In the genomic region with DNA sequence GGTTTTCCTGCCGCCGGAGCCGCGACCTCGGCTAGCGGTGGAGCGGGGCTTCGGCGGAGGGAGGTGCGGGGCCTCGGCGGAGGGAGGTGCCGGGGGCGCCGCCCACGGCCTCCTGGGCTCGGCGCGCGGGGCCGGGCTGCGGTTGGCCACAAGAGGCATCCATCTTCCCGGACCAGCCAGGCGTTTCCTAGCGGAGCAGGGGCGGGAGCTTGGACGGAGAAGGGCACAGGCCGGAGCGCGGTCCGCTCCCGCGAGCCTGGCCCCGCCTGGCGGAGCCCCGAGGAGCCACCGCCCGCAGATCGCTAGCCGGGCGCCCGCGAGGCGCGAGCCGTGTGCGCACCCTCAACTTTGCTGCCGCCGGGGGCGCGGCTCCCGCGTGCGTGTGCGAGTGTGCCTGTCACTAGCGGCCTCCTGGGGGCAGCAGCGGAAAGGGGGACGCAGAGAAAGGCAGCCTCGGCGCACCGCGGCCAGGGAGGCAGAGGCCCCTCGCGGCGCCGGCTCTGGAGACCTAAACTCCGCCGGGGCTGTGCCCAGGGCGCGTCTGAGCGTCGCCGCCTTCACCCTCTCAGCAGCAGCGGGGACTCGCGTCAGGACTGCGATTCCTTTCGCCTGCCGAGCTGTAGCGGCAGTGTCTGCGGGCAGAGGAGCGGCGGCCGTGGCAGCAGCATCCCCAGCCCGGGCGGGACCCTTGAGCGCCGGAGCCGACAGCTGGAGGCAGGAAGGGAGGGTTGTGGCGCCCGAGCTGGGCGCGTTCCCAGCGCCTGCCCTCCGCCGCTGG, we compare ENCODE assay signal across 8 cellular contexts. TPM values are rescaled to one million over a fixed set of nuclear protein-coding genes. Genes with fewer than 3 reads are reported as not detected.
DNase-seq lines count a peak whose midpoint lies in the region; TF ChIP-seq lines count a peak whose summit lies in the region.

No MANE protein-coding gene starts in this region.

- peak overlapping the region; percentile 87 for H2AFZ ChIP-seq in GM23248
- peak overlapping the region; percentile 94 for H2AFZ ChIP-seq in neural cell (ENCODE audit: low read depth, low read length)

- H3K36me3 ChIP-seq in DOHH2 (ENCODE audit: control insufficient read depth, low read length) = no peaks in the 10 kb centered on the region
- H3K36me3 ChIP-seq in GM23248 (ENCODE audit: low read depth) = no peaks in the 10 kb centered on the region
- no peaks in the 10 kb centered on the region for H3K36me3 ChIP-seq in neural cell (ENCODE audit: insufficient read depth, low read length)

- WGBS in GM23248 (ENCODE audit: low coverage in 1 of 2, low lambda C conversion rate in 2 of 2, missing lambda C conversion rate in 2 of 2), 2 experiments = 1 to 2% methylated on average over 60 to 79 of the region's 96 CpGs

- peaks cover 38% of the 10 kb centered on the region for H3K27me3 Mint-ChIP-seq in stimulated activated naive CD8-positive, alpha-beta T cell treated with anti-CD3 and anti-CD28 coated beads, Interleukin-15, Interleukin-2, amounts not matched to agents 100 ng/mL and 50 ng/mL, for 24 hours

- H3K4me1 Mint-ChIP-seq in stimulated activated naive CD8-positive, alpha-beta T cell treated with anti-CD3 and anti-CD28 coated beads, Interleukin-15, Interleukin-2, amounts not matched to agents 100 ng/mL and 50 ng/mL, for 24 hours (ENCODE audit: low read depth) = peaks cover 9% of the 10 kb centered on the region

- DNase-seq in GM23248 = peak; percentile 98
- DNase-seq in Kasumi-1 (lab: John Stamatoyannopoulos, UW) = peak; percentile 77 to 78
- peak; percentile 88 for DNase-seq in RPMI8226
- peak; percentile 90 for DNase-seq in activated effector memory CD4-positive, alpha-beta T cell treated with anti-CD3 and anti-CD28 coated beads, Interleukin-2, amount 50 U/mL, for 16 hours
- DNase-seq in foreskin fibroblast = peak; percentile 97 to 99

- H3K27ac Mint-ChIP-seq in stimulated activated naive CD8-positive, alpha-beta T cell treated with anti-CD3 and anti-CD28 coated beads, Interleukin-15, Interleukin-2, amounts not matched to agents 100 ng/mL and 50 ng/mL, for 24 hours = no peak overlapping the region

- H3K79me2 ChIP-seq in DOHH2 (ENCODE audit: control insufficient read depth, low read length) (no peaks in the 10 kb centered on the region), GM23248 (ENCODE audit: insufficient read depth) (peaks cover 46% of the 10 kb centered on the region), neural cell (replicated peaks; ENCODE audit: insufficient read depth, low read length) (peaks cover 39% of the 10 kb centered on the region)

- H3F3A ChIP-seq in DOHH2 (ENCODE audit: control insufficient read depth, insufficient read depth) (no peaks in the 10 kb centered on the region), GM23248 (ENCODE audit: insufficient read depth) (peaks cover 38% of the 10 kb centered on the region; the same call in 1 of the 2 replicates), neural cell (ENCODE audit: insufficient read depth, low read length, poor library complexity, severe bottlenecking) (no peaks in the 10 kb centered on the region)

- H3K9ac ChIP-seq in GM23248 (peak overlapping the region; percentile 91), neural cell (ENCODE audit: low read length) (peak overlapping the region; percentile 84)

- peak overlapping the region; percentile 69 for H3K4me3 Mint-ChIP-seq in stimulated activated naive CD8-positive, alpha-beta T cell treated with anti-CD3 and anti-CD28 coated beads, Interleukin-15, Interleukin-2, amounts not matched to agents 100 ng/mL and 50 ng/mL, for 24 hours

- peak overlapping the region; percentile 73 for H3K4me3 ChIP-seq in DOHH2 (ENCODE audit: low read length)
- H3K4me3 ChIP-seq in GM23248 = peak overlapping the region; percentile 99
- H3K4me3 ChIP-seq in foreskin fibroblast (ENCODE audit: low read depth in 1 of 2, low read length in 2 of 2) = peak overlapping the region; percentile 63 to 99
- peak overlapping the region; percentile 99 for H3K4me3 ChIP-seq in neural cell (ENCODE audit: low read length)

- peaks cover 28% of the 10 kb centered on the region for H3K27me3 ChIP-seq in DOHH2 (ENCODE audit: control insufficient read depth, low read length)
- H3K27me3 ChIP-seq in GM23248 (replicated peaks; ENCODE audit: insufficient read depth) = no peaks in the 10 kb centered on the region
- H3K27me3 ChIP-seq in neural cell (ENCODE audit: insufficient read depth, low read depth, low read length) = no peaks in the 10 kb centered on the region

- peak; percentile 97 for TF ChIP-seq RAD21 in neural cell (conservative IDR thresholded peaks at IDR 0.05)

- no peaks in the 10 kb centered on the region for H3K9me3 ChIP-seq in DOHH2 (ENCODE audit: control insufficient read depth, insufficient read depth, low read length)
- H3K9me3 ChIP-seq in GM23248 (ENCODE audit: low read depth) = no peaks in the 10 kb centered on the region
- no peaks in the 10 kb centered on the region for H3K9me3 ChIP-seq in neural cell (ENCODE audit: low read length)

- H3K4me2 ChIP-seq in DOHH2 (ENCODE audit: low read length) (peak overlapping the region; percentile 91), GM23248 (ENCODE audit: unreplicated experiment) (peak overlapping the region; percentile 91), neural cell (ENCODE audit: low read length) (no peak overlapping the region)

- H3K4me1 ChIP-seq in DOHH2 (ENCODE audit: control insufficient read depth, low read length) = peaks cover 12% of the 10 kb centered on the region
- peaks cover 20% of the 10 kb centered on the region for H3K4me1 ChIP-seq in GM23248 (ENCODE audit: insufficient read depth)

- H3K36me3 Mint-ChIP-seq in stimulated activated naive CD8-positive, alpha-beta T cell treated with anti-CD3 and anti-CD28 coated beads, Interleukin-15, Interleukin-2, amounts not matched to agents 100 ng/mL and 50 ng/mL, for 24 hours (ENCODE audit: low read depth) = no peaks in the 10 kb centered on the region

- H4K20me1 ChIP-seq in DOHH2 (ENCODE audit: control insufficient read depth, insufficient read depth, low read depth, low read length) = no peaks in the 10 kb centered on the region
- no peaks in the 10 kb centered on the region for H4K20me1 ChIP-seq in GM23248 (ENCODE audit: insufficient read depth)
- H4K20me1 ChIP-seq in neural cell (ENCODE audit: insufficient read depth) = no peaks in the 10 kb centered on the region

- TF ChIP-seq EP300 in neural cell (conservative IDR thresholded peaks at IDR 0.05; ENCODE audit: poor library complexity, severe bottlenecking) = peak; percentile 31

- in situ Hi-C loops in GM23248 (cut with MboI) = loop anchor here (25.0 kb wide), 1 partner anchor 243 kb away; no protein-coding TSS in a partner anchor

- no peaks in the 10 kb centered on the region for H3K9me2 ChIP-seq in DOHH2 (replicated peaks; ENCODE audit: control insufficient read depth, low read length)
- no peaks in the 10 kb centered on the region for H3K9me2 ChIP-seq in GM23248 (ENCODE audit: insufficient read depth)
- H3K9me2 ChIP-seq in neural cell (ENCODE audit: insufficient read depth, low read length) = no peaks in the 10 kb centered on the region

- H3K27ac ChIP-seq in DOHH2 (ENCODE audit: low read depth, low read length) (no peak overlapping the region), GM23248 (peak overlapping the region; percentile 77), neural cell (ENCODE audit: low read length) (peak overlapping the region; percentile 68)

- TF ChIP-seq CTCF in DOHH2 (IDR thresholded peaks at IDR 0.05; ENCODE audit: low read depth, low read length, poor library complexity, severe bottlenecking) = peak; percentile 85
- peak; percentile 87 for TF ChIP-seq CTCF in foreskin fibroblast (IDR thresholded peaks at IDR 0.05; ENCODE audit: low read depth, low read length)
- TF ChIP-seq CTCF in neural cell (IDR thresholded peaks at IDR 0.05; ENCODE audit: poor library complexity, severe bottlenecking) = peak; percentile 99

- no peaks in the 10 kb centered on the region for H3K9me3 Mint-ChIP-seq in stimulated activated naive CD8-positive, alpha-beta T cell treated with anti-CD3 and anti-CD28 coated beads, Interleukin-15, Interleukin-2, amounts not matched to agents 100 ng/mL and 50 ng/mL, for 24 hours

TF ChIP-seq in neural cell, 6 proteins besides CTCF, POLR2A, EP300 and RAD21:
- TF ChIP-seq SMC3 (conservative IDR thresholded peaks at IDR 0.05; ENCODE audit: poor library complexity) (peak; percentile 92), TAF1 (IDR thresholded peaks at IDR 0.05; ENCODE audit: low read depth) (peak; percentile 52), MXI1 (conservative IDR thresholded peaks at IDR 0.05; ENCODE audit: poor library complexity, severe bottlenecking) (peak; percentile 88), POLR2AphosphoS5 (IDR thresholded peaks at IDR 0.05) (peak; percentile 67), EZH2 (IDR thresholded peaks at IDR 0.05; ENCODE audit: borderline replicate concordance, insufficient read depth, low read length, poor library complexity, severe bottlenecking) (no peak)
- TF ChIP-seq, protein P1, sequence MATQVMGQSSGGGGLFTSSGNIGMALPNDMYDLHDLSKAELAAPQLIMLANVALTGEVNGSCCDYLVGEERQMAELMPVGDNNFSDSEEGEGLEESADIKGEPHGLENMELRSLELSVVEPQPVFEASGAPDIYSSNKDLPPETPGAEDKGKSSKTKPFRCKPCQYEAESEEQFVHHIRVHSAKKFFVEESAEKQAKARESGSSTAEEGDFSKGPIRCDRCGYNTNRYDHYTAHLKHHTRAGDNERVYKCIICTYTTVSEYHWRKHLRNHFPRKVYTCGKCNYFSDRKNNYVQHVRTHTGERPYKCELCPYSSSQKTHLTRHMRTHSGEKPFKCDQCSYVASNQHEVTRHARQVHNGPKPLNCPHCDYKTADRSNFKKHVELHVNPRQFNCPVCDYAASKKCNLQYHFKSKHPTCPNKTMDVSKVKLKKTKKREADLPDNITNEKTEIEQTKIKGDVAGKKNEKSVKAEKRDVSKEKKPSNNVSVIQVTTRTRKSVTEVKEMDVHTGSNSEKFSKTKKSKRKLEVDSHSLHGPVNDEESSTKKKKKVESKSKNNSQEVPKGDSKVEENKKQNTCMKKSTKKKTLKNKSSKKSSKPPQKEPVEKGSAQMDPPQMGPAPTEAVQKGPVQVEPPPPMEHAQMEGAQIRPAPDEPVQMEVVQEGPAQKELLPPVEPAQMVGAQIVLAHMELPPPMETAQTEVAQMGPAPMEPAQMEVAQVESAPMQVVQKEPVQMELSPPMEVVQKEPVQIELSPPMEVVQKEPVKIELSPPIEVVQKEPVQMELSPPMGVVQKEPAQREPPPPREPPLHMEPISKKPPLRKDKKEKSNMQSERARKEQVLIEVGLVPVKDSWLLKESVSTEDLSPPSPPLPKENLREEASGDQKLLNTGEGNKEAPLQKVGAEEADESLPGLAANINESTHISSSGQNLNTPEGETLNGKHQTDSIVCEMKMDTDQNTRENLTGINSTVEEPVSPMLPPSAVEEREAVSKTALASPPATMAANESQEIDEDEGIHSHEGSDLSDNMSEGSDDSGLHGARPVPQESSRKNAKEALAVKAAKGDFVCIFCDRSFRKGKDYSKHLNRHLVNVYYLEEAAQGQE (IDR thresholded peaks at IDR 0.05; ENCODE audit: borderline replicate concordance) = no peak

RNA-seq across cellular contexts. Expression of gene SRGAP1, which starts 0.7 kb away (rescaled TPM):
- total RNA-seq in GM23248 (2014; rRNA removed; shearing (Covaris generic)) = 12.4 and 13.0 TPM in 2 replicates
- polyA plus RNA-seq in GM23248 (2016; fragmentation: Nextera tagmentation; extraction: Ambion mirVana) (27.0 and 29.4 TPM in 2 replicates), neural cell (4.8 and 30.9 TPM in 2 replicates)
- 34.1 and 75.2 TPM in 2 replicates for polyA minus RNA-seq in neural cell
